In genomic region chr16:48366165-48367093, GRCh38 we compare ENCODE assay signal across 1 cellular context.
TF ChIP-seq lines count a peak whose summit lies in the region.

No MANE protein-coding gene starts in this region.

TF ChIP-seq in K562, 482 proteins besides CTCF, POLR2A, EP300 and RAD21 (continued from another document and continues in another):
- no peak for TF ChIP-seq CTCFL (IDR thresholded peaks at IDR 0.05; ENCODE audit: borderline replicate concordance, insufficient read depth, low read depth, low read length, poor library complexity, severe bottlenecking)
- peak; percentile 59 for TF ChIP-seq ARID1B (IDR thresholded peaks at IDR 0.05)
- TF ChIP-seq, protein P1, sequence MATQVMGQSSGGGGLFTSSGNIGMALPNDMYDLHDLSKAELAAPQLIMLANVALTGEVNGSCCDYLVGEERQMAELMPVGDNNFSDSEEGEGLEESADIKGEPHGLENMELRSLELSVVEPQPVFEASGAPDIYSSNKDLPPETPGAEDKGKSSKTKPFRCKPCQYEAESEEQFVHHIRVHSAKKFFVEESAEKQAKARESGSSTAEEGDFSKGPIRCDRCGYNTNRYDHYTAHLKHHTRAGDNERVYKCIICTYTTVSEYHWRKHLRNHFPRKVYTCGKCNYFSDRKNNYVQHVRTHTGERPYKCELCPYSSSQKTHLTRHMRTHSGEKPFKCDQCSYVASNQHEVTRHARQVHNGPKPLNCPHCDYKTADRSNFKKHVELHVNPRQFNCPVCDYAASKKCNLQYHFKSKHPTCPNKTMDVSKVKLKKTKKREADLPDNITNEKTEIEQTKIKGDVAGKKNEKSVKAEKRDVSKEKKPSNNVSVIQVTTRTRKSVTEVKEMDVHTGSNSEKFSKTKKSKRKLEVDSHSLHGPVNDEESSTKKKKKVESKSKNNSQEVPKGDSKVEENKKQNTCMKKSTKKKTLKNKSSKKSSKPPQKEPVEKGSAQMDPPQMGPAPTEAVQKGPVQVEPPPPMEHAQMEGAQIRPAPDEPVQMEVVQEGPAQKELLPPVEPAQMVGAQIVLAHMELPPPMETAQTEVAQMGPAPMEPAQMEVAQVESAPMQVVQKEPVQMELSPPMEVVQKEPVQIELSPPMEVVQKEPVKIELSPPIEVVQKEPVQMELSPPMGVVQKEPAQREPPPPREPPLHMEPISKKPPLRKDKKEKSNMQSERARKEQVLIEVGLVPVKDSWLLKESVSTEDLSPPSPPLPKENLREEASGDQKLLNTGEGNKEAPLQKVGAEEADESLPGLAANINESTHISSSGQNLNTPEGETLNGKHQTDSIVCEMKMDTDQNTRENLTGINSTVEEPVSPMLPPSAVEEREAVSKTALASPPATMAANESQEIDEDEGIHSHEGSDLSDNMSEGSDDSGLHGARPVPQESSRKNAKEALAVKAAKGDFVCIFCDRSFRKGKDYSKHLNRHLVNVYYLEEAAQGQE (CRISPR knock-in tag; IDR thresholded peaks at IDR 0.05; ENCODE audit: low read depth), result no peak
- TF ChIP-seq SMAD2 (IDR thresholded peaks at IDR 0.05; ENCODE audit: low read depth, low read length), result no peak
- TF ChIP-seq CREB1 (IDR thresholded peaks at IDR 0.05), result no peak
- no peak for TF ChIP-seq CREB1 (CRISPR knock-in tag; IDR thresholded peaks at IDR 0.05)
- TF ChIP-seq, protein P2, sequence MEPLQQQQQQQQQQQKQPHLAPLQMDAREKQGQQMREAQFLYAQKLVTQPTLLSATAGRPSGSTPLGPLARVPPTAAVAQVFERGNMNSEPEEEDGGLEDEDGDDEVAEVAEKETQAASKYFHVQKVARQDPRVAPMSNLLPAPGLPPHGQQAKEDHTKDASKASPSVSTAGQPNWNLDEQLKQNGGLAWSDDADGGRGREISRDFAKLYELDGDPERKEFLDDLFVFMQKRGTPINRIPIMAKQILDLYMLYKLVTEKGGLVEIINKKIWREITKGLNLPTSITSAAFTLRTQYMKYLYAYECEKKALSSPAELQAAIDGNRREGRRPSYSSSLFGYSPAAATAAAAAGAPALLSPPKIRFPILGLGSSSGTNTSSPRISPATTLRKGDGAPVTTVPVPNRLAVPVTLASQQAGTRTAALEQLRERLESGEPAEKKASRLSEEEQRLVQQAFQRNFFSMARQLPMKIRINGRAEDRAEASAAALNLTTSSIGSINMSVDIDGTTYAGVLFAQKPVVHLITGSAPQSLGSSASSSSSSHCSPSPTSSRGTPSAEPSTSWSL (CRISPR knock-in tag; IDR thresholded peaks at IDR 0.05; ENCODE audit: borderline replicate concordance), result no peak
- TF ChIP-seq ZNF444 (CRISPR knock-in tag; IDR thresholded peaks at IDR 0.05), result no peak
- TF ChIP-seq, protein P3, sequence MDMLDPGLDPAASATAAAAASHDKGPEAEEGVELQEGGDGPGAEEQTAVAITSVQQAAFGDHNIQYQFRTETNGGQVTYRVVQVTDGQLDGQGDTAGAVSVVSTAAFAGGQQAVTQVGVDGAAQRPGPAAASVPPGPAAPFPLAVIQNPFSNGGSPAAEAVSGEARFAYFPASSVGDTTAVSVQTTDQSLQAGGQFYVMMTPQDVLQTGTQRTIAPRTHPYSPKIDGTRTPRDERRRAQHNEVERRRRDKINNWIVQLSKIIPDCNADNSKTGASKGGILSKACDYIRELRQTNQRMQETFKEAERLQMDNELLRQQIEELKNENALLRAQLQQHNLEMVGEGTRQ (CRISPR knock-in tag; IDR thresholded peaks at IDR 0.05), result no peak
- TF ChIP-seq ZNF512 (tag; IDR thresholded peaks at IDR 0.05), result no peak
- peak; percentile 44; the same call in 1 of the 2 replicates for TF ChIP-seq LEF1 (IDR thresholded peaks at IDR 0.05)
- TF ChIP-seq KAT8 (IDR thresholded peaks at IDR 0.05; ENCODE audit: low read depth), result no peak
- no peak for TF ChIP-seq SRSF3 (IDR thresholded peaks at IDR 0.05; ENCODE audit: insufficient read depth, low read length)
- TF ChIP-seq NR2C2 (CRISPR knock-in tag; IDR thresholded peaks at IDR 0.05), result no peak
- TF ChIP-seq NR2C2 (tag; IDR thresholded peaks at IDR 0.05), result peak; percentile 71
- TF ChIP-seq, protein P4, sequence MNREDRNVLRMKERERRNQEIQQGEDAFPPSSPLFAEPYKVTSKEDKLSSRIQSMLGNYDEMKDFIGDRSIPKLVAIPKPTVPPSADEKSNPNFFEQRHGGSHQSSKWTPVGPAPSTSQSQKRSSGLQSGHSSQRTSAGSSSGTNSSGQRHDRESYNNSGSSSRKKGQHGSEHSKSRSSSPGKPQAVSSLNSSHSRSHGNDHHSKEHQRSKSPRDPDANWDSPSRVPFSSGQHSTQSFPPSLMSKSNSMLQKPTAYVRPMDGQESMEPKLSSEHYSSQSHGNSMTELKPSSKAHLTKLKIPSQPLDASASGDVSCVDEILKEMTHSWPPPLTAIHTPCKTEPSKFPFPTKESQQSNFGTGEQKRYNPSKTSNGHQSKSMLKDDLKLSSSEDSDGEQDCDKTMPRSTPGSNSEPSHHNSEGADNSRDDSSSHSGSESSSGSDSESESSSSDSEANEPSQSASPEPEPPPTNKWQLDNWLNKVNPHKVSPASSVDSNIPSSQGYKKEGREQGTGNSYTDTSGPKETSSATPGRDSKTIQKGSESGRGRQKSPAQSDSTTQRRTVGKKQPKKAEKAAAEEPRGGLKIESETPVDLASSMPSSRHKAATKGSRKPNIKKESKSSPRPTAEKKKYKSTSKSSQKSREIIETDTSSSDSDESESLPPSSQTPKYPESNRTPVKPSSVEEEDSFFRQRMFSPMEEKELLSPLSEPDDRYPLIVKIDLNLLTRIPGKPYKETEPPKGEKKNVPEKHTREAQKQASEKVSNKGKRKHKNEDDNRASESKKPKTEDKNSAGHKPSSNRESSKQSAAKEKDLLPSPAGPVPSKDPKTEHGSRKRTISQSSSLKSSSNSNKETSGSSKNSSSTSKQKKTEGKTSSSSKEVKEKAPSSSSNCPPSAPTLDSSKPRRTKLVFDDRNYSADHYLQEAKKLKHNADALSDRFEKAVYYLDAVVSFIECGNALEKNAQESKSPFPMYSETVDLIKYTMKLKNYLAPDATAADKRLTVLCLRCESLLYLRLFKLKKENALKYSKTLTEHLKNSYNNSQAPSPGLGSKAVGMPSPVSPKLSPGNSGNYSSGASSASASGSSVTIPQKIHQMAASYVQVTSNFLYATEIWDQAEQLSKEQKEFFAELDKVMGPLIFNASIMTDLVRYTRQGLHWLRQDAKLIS (CRISPR knock-in tag; IDR thresholded peaks at IDR 0.05), result no peak
- no peak for TF ChIP-seq ZNF740 (CRISPR knock-in tag; IDR thresholded peaks at IDR 0.05)
- no peak for TF ChIP-seq ZNF740 (tag; IDR thresholded peaks at IDR 0.05)
- TF ChIP-seq MXI1 (IDR thresholded peaks at IDR 0.05; ENCODE audit: low read depth, low read length), result no peak
- TF ChIP-seq TCFL5 (CRISPR knock-in tag; conservative IDR thresholded peaks at IDR 0.05), result no peak
- TF ChIP-seq ZNF121 (CRISPR knock-in tag; conservative IDR thresholded peaks at IDR 0.05), result 0 out of 2 replicates have a peak, but pooled peaks have one; percentile 26
- TF ChIP-seq PHB2 (IDR thresholded peaks at IDR 0.05; ENCODE audit: low read depth), result no peak
- TF ChIP-seq ZNF436 (CRISPR knock-in tag; IDR thresholded peaks at IDR 0.05), result no peak
- TF ChIP-seq PRDM10 (IDR thresholded peaks at IDR 0.05; ENCODE audit: partially characterized antibody), result no peak
- TF ChIP-seq ZNF407 (IDR thresholded peaks at IDR 0.05; ENCODE audit: low read depth), result no peak
